2 cellular contexts compared by ENCODE assay signal in genomic region chr2:42118759-42119569, GRCh38.
TF ChIP-seq lines count a peak whose summit lies in the region.

No MANE protein-coding gene starts in this region.

TF ChIP-seq in A549, 52 proteins besides CTCF, POLR2A, EP300 and RAD21 (continued from another document):
- no peak for TF ChIP-seq ATOH8 (CRISPR knock-in tag; IDR thresholded peaks at IDR 0.05; ENCODE audit: low read depth)
- no peak for TF ChIP-seq E2F6 (IDR thresholded peaks at IDR 0.05; ENCODE audit: borderline replicate concordance, low read depth)
- TF ChIP-seq PBX3 (IDR thresholded peaks at IDR 0.05): no peak
- TF ChIP-seq MAZ (IDR thresholded peaks at IDR 0.05; ENCODE audit: borderline replicate concordance, low read depth, low read length): no peak
- TF ChIP-seq POLR2AphosphoS2 (conservative IDR thresholded peaks at IDR 0.05; ENCODE audit: low read length): no peak
- TF ChIP-seq BHLHE40 (IDR thresholded peaks at IDR 0.05; ENCODE audit: low read depth, low read length): no peak
- TF ChIP-seq HOXB13 (CRISPR knock-in tag; IDR thresholded peaks at IDR 0.05; ENCODE audit: low read depth): no peak
- no peak for TF ChIP-seq HDAC2 (IDR thresholded peaks at IDR 0.05)
- TF ChIP-seq ESRRA (IDR thresholded peaks at IDR 0.05; ENCODE audit: borderline replicate concordance, low read length): no peak
- TF ChIP-seq REST (IDR thresholded peaks at IDR 0.05): no peak
- TF ChIP-seq ZC3H11A (IDR thresholded peaks at IDR 0.05): no peak
- no peak for TF ChIP-seq FOSB (CRISPR knock-in tag; IDR thresholded peaks at IDR 0.05)
- no peak for TF ChIP-seq SMC3 (IDR thresholded peaks at IDR 0.05)
- TF ChIP-seq HMGXB4 (CRISPR knock-in tag; IDR thresholded peaks at IDR 0.05; ENCODE audit: borderline replicate concordance): no peak

TF ChIP-seq in GM12878, 131 proteins besides CTCF, POLR2A, EP300 and RAD21 (continued from another document):
- TF ChIP-seq HSF1 (IDR thresholded peaks at IDR 0.05; ENCODE audit: low read depth, low read length) (no peak), SMAD5 (IDR thresholded peaks at IDR 0.05; ENCODE audit: low read depth) (no peak), YBX1 (IDR thresholded peaks at IDR 0.05) (no peak), TAF1 (IDR thresholded peaks at IDR 0.05; ENCODE audit: borderline replicate concordance, low read depth, low read length) (no peak), RUNX3 (IDR thresholded peaks at IDR 0.05; ENCODE audit: low read length) (no peak), PRDM15 (CRISPR knock-in tag; IDR thresholded peaks at IDR 0.05) (no peak), STAT1 (conservative IDR thresholded peaks at IDR 0.05) (no peak), EZH2 (IDR thresholded peaks at IDR 0.05; ENCODE audit: borderline replicate concordance, control insufficient read depth, low read depth, low read length) (no peak), GATAD2B (conservative IDR thresholded peaks at IDR 0.05; ENCODE audit: low read depth) (no peak)
